In the genomic region with DNA sequence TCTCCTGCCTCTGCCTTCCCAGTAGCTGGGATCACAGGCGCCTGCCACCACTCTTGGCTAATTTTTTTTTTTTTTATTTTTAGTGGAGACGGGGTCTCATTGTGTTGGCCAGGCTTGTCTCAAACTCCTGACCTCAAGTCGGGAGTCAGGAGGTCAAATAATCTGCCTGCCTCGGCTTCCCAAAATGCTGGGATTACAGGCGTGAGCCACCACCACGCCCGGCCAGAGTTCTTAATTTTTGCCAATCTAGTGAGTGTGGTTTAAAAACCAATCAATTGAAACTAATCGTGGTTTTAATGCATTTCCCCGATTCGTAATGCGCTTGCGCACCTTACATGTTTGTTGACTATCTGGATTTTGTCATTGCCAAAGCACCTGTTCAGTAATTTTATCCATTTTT, we compare ENCODE assay signal across 10 cellular contexts. TPM values are rescaled to one million over a fixed set of nuclear protein-coding genes. Genes with fewer than 3 reads are reported as not detected.
DNase-seq lines count a peak whose midpoint lies in the region; ATAC-seq, FAIRE-seq and TF ChIP-seq lines count a peak whose summit lies in the region.
"Had no signal": no experiment of that assay in that cellular context is flagged by ENCODE, and none has a peak within 500 bp of the region (broad histone marks: within the 10 kb centered on the region; RNA-seq: fewer than 3 reads in every experiment).

No MANE protein-coding gene starts in this region.

- H3K9ac ChIP-seq in endothelial cell of umbilical vein (replicated peaks; ENCODE audit: extremely low read depth, insufficient read depth, low read length) = no peak overlapping the region

- peaks cover 34% of the 10 kb centered on the region for H3K36me3 ChIP-seq in OCI-LY7 (ENCODE audit: insufficient read depth, low read length)
- H3K36me3 ChIP-seq in endothelial cell of umbilical vein (ENCODE audit: control insufficient read depth in 2 of 2, extremely low read depth in 1 of 2, insufficient read depth in 2 of 2, low read length in 2 of 2) = peaks cover 0 to 2% of the 10 kb centered on the region in 2 experiments
- H3K36me3 ChIP-seq in pancreas = peaks cover 0 to 2% (median 0%) of the 10 kb centered on the region in 3 donors
- H3K36me3 ChIP-seq in H7 (replicated peaks; ENCODE audit: control insufficient read depth, insufficient read depth, low read length) = peaks cover 3% of the 10 kb centered on the region

- intact Hi-C loops in OCI-LY7 (cut with micrococcal nuclease; ENCODE audit: unreplicated experiment) (no loop called here), endothelial cell of umbilical vein (cut with micrococcal nuclease) (no loop called here), pancreas (cut with DNase I) (no loop called here)

- BruUV-seq in OCI-LY7 (replicated peaks; lab: Mats Ljungman, UMichigan) (no TSS peak), endothelial cell of umbilical vein (replicated peaks; lab: Mats Ljungman, UMichigan) (no TSS peak)

- H3K79me2 ChIP-seq in OCI-LY7 (ENCODE audit: insufficient read depth, low read depth, low read length) (peaks cover 39% of the 10 kb centered on the region), endothelial cell of umbilical vein (ENCODE audit: control insufficient read depth, insufficient read depth, low read length) (peaks cover 36% of the 10 kb centered on the region)

- CTCF ChIA-PET in OCI-LY7 (lab: Charles Lee; ENCODE audit: unreplicated experiment) = no interaction called here
- CTCF ChIA-PET in endothelial cell of umbilical vein (lab: Charles Lee) = no interaction called here

- H3K27ac ChIP-seq in OCI-LY7 (ENCODE audit: low read depth, low read length, poor library complexity, severe bottlenecking) (peak overlapping the region; percentile 84), endothelial cell of umbilical vein (ENCODE audit: insufficient read depth, low read depth, low read length) (peak overlapping the region; percentile 79), pancreas (peak overlapping the region; percentile 86 to 96 (median 94))

- peak in 1 of 4 donors; percentile 0 for ATAC-seq in pancreas
- no peak for ATAC-seq in HG03135 (IDR thresholded peaks at IDR 0.05; ENCODE audit: unreplicated experiment)
- no peak for ATAC-seq in HG02840 (IDR thresholded peaks at IDR 0.05; ENCODE audit: low FRiP score, unreplicated experiment)

- no peaks in the 10 kb centered on the region for H3K9me2 ChIP-seq in OCI-LY7 (ENCODE audit: insufficient read depth, low read length)

- no peaks in the 10 kb centered on the region for H3K9me1 ChIP-seq in endothelial cell of umbilical vein (replicated peaks; ENCODE audit: control insufficient read depth, extremely low read depth, insufficient read depth, low read length)

- H3K4me3 ChIP-seq in OCI-LY7 (ENCODE audit: low read depth, low read length, poor library complexity, severe bottlenecking) (peak overlapping the region; percentile 99), endothelial cell of umbilical vein (replicated peaks in 1 of 3; ENCODE audit: insufficient read depth in 1 of 3, low read depth in 1 of 3, low read length in 3 of 3) (peak overlapping the region in 1 of 3 experiments; percentile 98), pancreas (peak overlapping the region in 2 of 4 donors; percentile 73 to 83), H7 (ENCODE audit: insufficient read depth, low read depth, low read length) (no peak overlapping the region)

- H2AFZ ChIP-seq in OCI-LY7 (ENCODE audit: low read length) (peak overlapping the region; percentile 88), endothelial cell of umbilical vein (ENCODE audit: low read depth, low read length) (no peak overlapping the region)

- FAIRE-seq in endothelial cell of umbilical vein (lab: Jason Lieb, UNC) = no peak
- FAIRE-seq in pancreas (lab: Jason Lieb, UNC) = no peak
- FAIRE-seq: colon had no signal

- POLR2A ChIA-PET in OCI-LY7 (lab: Charles Lee) (interaction anchor here (0.6 to 3.0 kb wide), 2 partner anchors 37 to 41 kb away, joined by 3 to 13 read pairs; partner anchors contain the start of genes MRPL57 and SKA3), endothelial cell of umbilical vein (lab: Charles Lee) (no interaction called here)

- TF ChIP-seq POLR2A in endothelial cell of umbilical vein (IDR thresholded peaks at IDR 0.05; ENCODE audit: low read depth, low read length) = no peak

- TF ChIP-seq CTCF in OCI-LY7 (conservative IDR thresholded peaks at IDR 0.05; ENCODE audit: low read length) (no peak), endothelial cell of umbilical vein (IDR thresholded peaks at IDR 0.05; ENCODE audit: extremely low read depth in 1 of 2, insufficient read depth in 1 of 2, low read depth in 1 of 2, low read length in 2 of 2) (no peak), pancreas (IDR thresholded peaks at IDR 0.05) (no peak)

- H4K20me1 ChIP-seq in OCI-LY7 (ENCODE audit: insufficient read depth, low read length) (peaks cover 16% of the 10 kb centered on the region), endothelial cell of umbilical vein (replicated peaks; ENCODE audit: control insufficient read depth, extremely low read depth, insufficient read depth, low read length) (no peaks in the 10 kb centered on the region)

- H3K4me1 ChIP-seq in OCI-LY7 (ENCODE audit: insufficient read depth, low read length, poor library complexity, severe bottlenecking) = peaks cover 23% of the 10 kb centered on the region
- peaks cover 11% of the 10 kb centered on the region for H3K4me1 ChIP-seq in endothelial cell of umbilical vein (ENCODE audit: control insufficient read depth, extremely low read depth, insufficient read depth, low read length)
- peaks cover 6 to 27% (median 18%) of the 10 kb centered on the region in 3 donors for H3K4me1 ChIP-seq in pancreas

- H3K27me3 ChIP-seq in endothelial cell of umbilical vein (ENCODE audit: control insufficient read depth in 2 of 2, insufficient read depth in 2 of 2, low read length in 2 of 2) (no peaks in the 10 kb centered on the region), pancreas (no peaks in the 10 kb centered on the region), H7 (ENCODE audit: control insufficient read depth, insufficient read depth, low read length) (no peaks in the 10 kb centered on the region)

- 64 to 73% methylated on average over 12 of the region's 12 CpGs for WGBS in pancreas, 2 donors

- DNase-seq in DMS53 (lab: John Stamatoyannopoulos, UW) (peak; percentile 75), OCI-LY7 (ENCODE audit: low spot score) (peak; percentile 23), endothelial cell of umbilical vein (ENCODE audit: low read depth, low spot score) (no peak), pancreas (peak in 1 of 6 donors; percentile 15), H7 (no peak), occipital lobe (lab: John Stamatoyannopoulos, UW) (no peak)
- DNase-seq: NCI-H526 treated with DMSO at 0.1 percent for 48 hours had no signal

- H3K4me2 ChIP-seq in OCI-LY7 (ENCODE audit: low read length) (peak overlapping the region; percentile 84), endothelial cell of umbilical vein (ENCODE audit: insufficient read depth, low read length) (peak overlapping the region; percentile 70)

- H3K9me3 ChIP-seq in OCI-LY7 (ENCODE audit: low read length) (no peaks in the 10 kb centered on the region), endothelial cell of umbilical vein (replicated peaks; ENCODE audit: control insufficient read depth, insufficient read depth, low read length) (no peaks in the 10 kb centered on the region), pancreas (no peaks in the 10 kb centered on the region)

- dilution Hi-C loops in endothelial cell of umbilical vein (cut with MboI; ENCODE audit: extremely low pct_ligation_motif_present, low sequenced_read_pairs) = no loop called here

RNA-seq across cellular contexts. Expression of gene SAP18, which starts 0.5 kb away (rescaled TPM):
- 73.7 and 121 TPM in 2 replicates for total RNA-seq in OCI-LY7 (2014; rRNA removed; shearing (Covaris generic))
- total RNA-seq in OCI-LY7 (2022) (231 and 241 TPM in 2 replicates), endothelial cell of umbilical vein (191 and 221 TPM in 2 replicates), pancreas (100 to 1,000 TPM in 2 of 6 donors, 10 to 100 TPM in 4; 65.6 to 104 (median 94.0) TPM), occipital lobe (45.7 TPM)
- polyA plus RNA-seq in endothelial cell of umbilical vein (29.7 and 30.3 TPM in 2 replicates), pancreas (10 to 100 TPM; 47.9 to 59.5 TPM)
- 49.9 and 65.8 TPM in 2 replicates for polyA plus RNA-seq in endothelial cell of umbilical vein (2011; cell fraction: cytosol; rRNA removed)
- 33.7 and 34.6 TPM in 2 replicates for polyA plus RNA-seq in endothelial cell of umbilical vein (2011; cell fraction: nucleus; rRNA removed)
- 163 and 187 TPM in 2 replicates for polyA plus RNA-seq in endothelial cell of umbilical vein (2012)
- 9.4 and 12.8 TPM in 2 replicates for polyA minus RNA-seq in endothelial cell of umbilical vein
- 11.0 TPM for polyA minus RNA-seq in endothelial cell of umbilical vein (2011; cell fraction: cytosol; rRNA and poly(A)+ RNA removed)
- 16.0 and 16.1 TPM in 2 replicates for polyA minus RNA-seq in endothelial cell of umbilical vein (2011; cell fraction: nucleus; rRNA and poly(A)+ RNA removed)
- 61.5 and 83.2 TPM in 2 replicates for total RNA-seq in H7 (2014; rRNA removed; shearing (Covaris generic))

RNA-seq across cellular contexts. Expression of gene SKA3, which starts 37.0 kb away (rescaled TPM):
- total RNA-seq in OCI-LY7 (2014; rRNA removed; shearing (Covaris generic)) = 28.5 and 34.4 TPM in 2 replicates
- total RNA-seq in OCI-LY7 (2022) (39.2 and 42.4 TPM in 2 replicates), endothelial cell of umbilical vein (25.9 and 28.7 TPM in 2 replicates), pancreas (1 to 10 TPM in 2 of 6 donors, under 1 TPM in 3, not detected in 1; 0.34 to 1.2 (median 0.49) TPM), occipital lobe (14.7 TPM)
- polyA plus RNA-seq in endothelial cell of umbilical vein (7.6 and 9.4 TPM in 2 replicates), pancreas (under 1 TPM; 0.11 to 0.16 TPM)
- 14.6 and 20.8 TPM in 2 replicates for polyA plus RNA-seq in endothelial cell of umbilical vein (2011; cell fraction: cytosol; rRNA removed)
- polyA plus RNA-seq in endothelial cell of umbilical vein (2011; cell fraction: nucleus; rRNA removed) = 9.0 and 14.1 TPM in 2 replicates
- 7.4 and 15.5 TPM in 2 replicates for polyA plus RNA-seq in endothelial cell of umbilical vein (2012)
- 5.7 and 6.3 TPM in 2 replicates for polyA minus RNA-seq in endothelial cell of umbilical vein
- polyA minus RNA-seq in endothelial cell of umbilical vein (2011; cell fraction: cytosol; rRNA and poly(A)+ RNA removed) = 21.1 TPM
- polyA minus RNA-seq in endothelial cell of umbilical vein (2011; cell fraction: nucleus; rRNA and poly(A)+ RNA removed) = 5.5 and 9.9 TPM in 2 replicates
- 30.5 and 31.8 TPM in 2 replicates for total RNA-seq in H7 (2014; rRNA removed; shearing (Covaris generic))

RNA-seq across cellular contexts. Expression of gene MRPL57, which starts 37.1 kb away (rescaled TPM):
- 38.9 and 52.9 TPM in 2 replicates for total RNA-seq in OCI-LY7 (2014; rRNA removed; shearing (Covaris generic))
- total RNA-seq in OCI-LY7 (2022) = 22.5 and 26.3 TPM in 2 replicates
- 19.5 and 23.1 TPM in 2 replicates for total RNA-seq in endothelial cell of umbilical vein
- polyA plus RNA-seq in endothelial cell of umbilical vein = 17.7 and 20.8 TPM in 2 replicates
- polyA plus RNA-seq in endothelial cell of umbilical vein (2011; cell fraction: cytosol; rRNA removed) = 14.4 TPM in 2 replicates
- polyA plus RNA-seq in endothelial cell of umbilical vein (2011; cell fraction: nucleus; rRNA removed) = 4.5 and 5.3 TPM in 2 replicates
- 17.7 and 22.6 TPM in 2 replicates for polyA plus RNA-seq in endothelial cell of umbilical vein (2012)
- polyA minus RNA-seq in endothelial cell of umbilical vein = 6.0 and 10.6 TPM in 2 replicates
- polyA minus RNA-seq in endothelial cell of umbilical vein (2011; cell fraction: cytosol; rRNA and poly(A)+ RNA removed) = 11.2 TPM
- polyA minus RNA-seq in endothelial cell of umbilical vein (2011; cell fraction: nucleus; rRNA and poly(A)+ RNA removed) = 1.6 and 2.8 TPM in 2 replicates
- 10 to 100 TPM in 1 of 6 donors, 1 to 10 TPM in 5; 5.6 to 10.0 (median 7.5) TPM for total RNA-seq in pancreas
- 10 to 100 TPM; 12.8 to 20.1 TPM for polyA plus RNA-seq in pancreas
- total RNA-seq in H7 (2014; rRNA removed; shearing (Covaris generic)) = 34.2 and 39.3 TPM in 2 replicates
- total RNA-seq in occipital lobe = 15.0 TPM

Comparison
In these comparisons a context has a peak if more than half of its experiments do, and no peak if none do; other contexts are left out.
1. DNase-seq: peak in DMS53 (single experiment) and OCI-LY7 (single experiment); none in endothelial cell of umbilical vein (single experiment), H7 (single experiment) and occipital lobe (single experiment).
2. Peak in every context shown above with its lines, with median percentiles within 50 percentile points of each other: H3K27ac ChIP-seq.